1 cellular context compared by ENCODE assay signal in genomic region chr9:127979015-127979332, GRCh38.
TF ChIP-seq lines count a peak whose summit lies in the region.

No MANE protein-coding gene starts in this region.

TF ChIP-seq in GM23338, 12 proteins besides CTCF, POLR2A, EP300 and RAD21:
- TF ChIP-seq ZNF462 (CRISPR knock-in tag; IDR thresholded peaks at IDR 0.05) = no peak
- TF ChIP-seq EZH2 (IDR thresholded peaks at IDR 0.05; ENCODE audit: low read depth, unreplicated experiment) = no peak
- no peak for TF ChIP-seq POLR2AphosphoS5 (IDR thresholded peaks at IDR 0.05; ENCODE audit: low read depth)
- no peak for TF ChIP-seq CREB1 (CRISPR knock-in tag; IDR thresholded peaks at IDR 0.05; ENCODE audit: low read depth)
- TF ChIP-seq ZNF331 (CRISPR knock-in tag; IDR thresholded peaks at IDR 0.05; ENCODE audit: low read depth) = no peak
- no peak for TF ChIP-seq JUNB (IDR thresholded peaks at IDR 0.05; ENCODE audit: unreplicated experiment)
- no peak for TF ChIP-seq ZNF114 (CRISPR knock-in tag; IDR thresholded peaks at IDR 0.05)
- no peak for TF ChIP-seq EZH2phosphoT487 (IDR thresholded peaks at IDR 0.05; ENCODE audit: unreplicated experiment)
- TF ChIP-seq REST (IDR thresholded peaks at IDR 0.05; ENCODE audit: unreplicated experiment) = no peak
- TF ChIP-seq NANOG (IDR thresholded peaks at IDR 0.05; ENCODE audit: borderline replicate concordance) = no peak
- TF ChIP-seq STAT1 (IDR thresholded peaks at IDR 0.05; ENCODE audit: unreplicated experiment) = no peak
- no peak for TF ChIP-seq ETS1 (IDR thresholded peaks at IDR 0.05)
TF ChIP-seq in GM23338: peak in this region for 0.
